8 cellular contexts compared by ENCODE assay signal in genomic region chr12:10235761-10236631, GRCh38. TPM values are rescaled to one million over a fixed set of nuclear protein-coding genes. Genes with fewer than 3 reads are reported as not detected.
A peak's percentile ranks its signal among the peaks of the same experiment; 100 is the strongest.
DNase-seq lines count a peak whose midpoint lies in the region; TF ChIP-seq lines count a peak whose summit lies in the region.

No MANE protein-coding gene starts in this region.

- TF ChIP-seq CTCF in Loucy (conservative IDR thresholded peaks at IDR 0.05; ENCODE audit: low read length) (peak; percentile 70), WERI-Rb-1 (IDR thresholded peaks at IDR 0.05; ENCODE audit: low read depth, low read length) (peak; percentile 70), transverse colon (IDR thresholded peaks at IDR 0.05) (peak; percentile 80 to 86 (median 85))

- peaks cover 12% of the 10 kb centered on the region for H3K4me1 ChIP-seq in Loucy (ENCODE audit: insufficient read depth, low read length, poor library complexity, severe bottlenecking)
- no peaks in the 10 kb centered on the region for H3K4me1 ChIP-seq in effector memory CD4-positive, alpha-beta T cell (ENCODE audit: control insufficient read depth, insufficient read depth, low read length, poor library complexity, severe bottlenecking)
- no peaks in the 10 kb centered on the region for H3K4me1 ChIP-seq in mesendoderm (ENCODE audit: control insufficient read depth, low read depth, low read length)
- H3K4me1 ChIP-seq in transverse colon, result no peaks in the 10 kb centered on the region

- H3K23ac ChIP-seq in mesendoderm (ENCODE audit: low read length), result no peak overlapping the region

- no peak overlapping the region for H2AK5ac ChIP-seq in mesendoderm (ENCODE audit: low read length)

- no peaks in the 10 kb centered on the region for H4K20me1 ChIP-seq in Loucy (ENCODE audit: insufficient read depth, low read length, poor library complexity, severe bottlenecking)

- H2BK120ac ChIP-seq in mesendoderm (ENCODE audit: low read depth, low read length), result no peak overlapping the region

- no peak overlapping the region for H3K18ac ChIP-seq in mesendoderm (ENCODE audit: low read length)

- in situ Hi-C loops in transverse colon (cut with MboI; ENCODE audit: low pct_ligation_motif_present in 1 of 4, low pct_unique_long_range_greater_than_20kb in 1 of 4, low sequenced_read_pairs in 3 of 4), result loop anchor here (5.0 to 25.0 kb wide), 6 partner anchors 326 to 1251 kb away; no protein-coding TSS in a partner anchor

- DNase-seq in NCI-H2227 (lab: John Stamatoyannopoulos, UW; ENCODE audit: unreplicated experiment), result peak; percentile 12
- no peak for DNase-seq in NCI-H2227 treated with DMSO at 0.1 percent for 48 hours (lab: John Stamatoyannopoulos, UW)
- peak; percentile 23 for DNase-seq in WERI-Rb-1
- peak in 2 of 3 donors; percentile 16 to 19 for DNase-seq in effector memory CD4-positive, alpha-beta T cell
- DNase-seq in mesendoderm, result peak; percentile 65
- no peak for DNase-seq in transverse colon
- DNase-seq in ecto neural progenitor cell (ENCODE audit: low spot score), result no peak

- H3K36me3 ChIP-seq in Loucy (ENCODE audit: insufficient read depth, low read length) (no peaks in the 10 kb centered on the region), WERI-Rb-1 (no peaks in the 10 kb centered on the region), mesendoderm (ENCODE audit: control insufficient read depth, insufficient read depth, low read length) (no peaks in the 10 kb centered on the region), transverse colon (no peaks in the 10 kb centered on the region)
- H3K36me3 ChIP-seq in effector memory CD4-positive, alpha-beta T cell (ENCODE audit: control insufficient read depth, insufficient read depth, low read length), result no peaks in the 10 kb centered on the region

- no CpG with 5 or more reads among the region's 4 CpGs for WGBS in mesendoderm (ENCODE audit: extremely low coverage, insufficient coverage, low lambda C conversion rate)
- 0 to 31% methylated on average over 1 to 4 of the region's 4 CpGs for WGBS in transverse colon (ENCODE audit: low coverage in 1 of 2), 2 donors

- H3K79me1 ChIP-seq in mesendoderm (ENCODE audit: low read length), result no peaks in the 10 kb centered on the region

- no peak overlapping the region for H2AFZ ChIP-seq in Loucy (ENCODE audit: low read length)

- intact Hi-C loops in transverse colon (cut with DNase I; ENCODE audit: low total_unique reads), result loop anchor here (5.0 kb wide), 1 partner anchor 326 kb away; no protein-coding TSS in a partner anchor

- TF ChIP-seq EP300 in transverse colon (IDR thresholded peaks at IDR 0.05; ENCODE audit: low read depth), result no peak

- H3F3A ChIP-seq in Loucy (ENCODE audit: low read depth), result no peaks in the 10 kb centered on the region

- no peak overlapping the region for H3K4me2 ChIP-seq in Loucy (ENCODE audit: low read depth, low read length, poor library complexity, severe bottlenecking)
- no peak overlapping the region for H3K4me2 ChIP-seq in mesendoderm (ENCODE audit: low read length)

- H3K4ac ChIP-seq in mesendoderm (ENCODE audit: low read depth, low read length), result no peak overlapping the region

- H3K79me2 ChIP-seq in Loucy (ENCODE audit: insufficient read depth, low read length) (no peaks in the 10 kb centered on the region), mesendoderm (ENCODE audit: control insufficient read depth, insufficient read depth, low read length) (no peaks in the 10 kb centered on the region)

- no peak overlapping the region for H4K8ac ChIP-seq in mesendoderm (ENCODE audit: low read depth, low read length)

- H3K9me3 ChIP-seq in Loucy (ENCODE audit: insufficient read depth, low read depth, low read length) (no peaks in the 10 kb centered on the region; the same call in 1 of the 2 replicates), WERI-Rb-1 (ENCODE audit: severe bottlenecking) (peaks cover 19% of the 10 kb centered on the region), transverse colon (no peaks in the 10 kb centered on the region)
- no peaks in the 10 kb centered on the region for H3K9me3 ChIP-seq in effector memory CD4-positive, alpha-beta T cell (ENCODE audit: control insufficient read depth, low read length)

- no peak overlapping the region for H2BK15ac ChIP-seq in mesendoderm (replicated peaks; ENCODE audit: low read depth)

- H3K27me3 ChIP-seq in Loucy (ENCODE audit: insufficient read depth, low read length, poor library complexity, severe bottlenecking) (no peaks in the 10 kb centered on the region), WERI-Rb-1 (ENCODE audit: insufficient read depth, low read depth, severe bottlenecking) (no peaks in the 10 kb centered on the region), mesendoderm (ENCODE audit: insufficient read depth, low read length, poor library complexity) (no peaks in the 10 kb centered on the region), transverse colon (no peaks in the 10 kb centered on the region)
- no peaks in the 10 kb centered on the region for H3K27me3 ChIP-seq in effector memory CD4-positive, alpha-beta T cell (replicated peaks; ENCODE audit: control insufficient read depth, insufficient read depth, low read length, poor library complexity, severe bottlenecking)

- H3K4me3 ChIP-seq in Loucy (ENCODE audit: low read length, poor library complexity, severe bottlenecking) (no peak overlapping the region), WERI-Rb-1 (ENCODE audit: low read depth, low read length) (no peak overlapping the region), mesendoderm (ENCODE audit: low read length) (no peak overlapping the region), transverse colon (no peak overlapping the region)
- H3K4me3 ChIP-seq in effector memory CD4-positive, alpha-beta T cell (ENCODE audit: insufficient read depth, low read depth, low read length, poor library complexity, severe bottlenecking), result no peak overlapping the region

- no peaks in the 10 kb centered on the region for H3K9me2 ChIP-seq in Loucy (replicated peaks; ENCODE audit: low read depth, low read length)

- no peak overlapping the region for H3K56ac ChIP-seq in mesendoderm (ENCODE audit: low read length)

- no peak overlapping the region for H4K5ac ChIP-seq in mesendoderm (ENCODE audit: low read length)

- no peak for TF ChIP-seq POLR2A in transverse colon (IDR thresholded peaks at IDR 0.05)

- H3K27ac ChIP-seq in WERI-Rb-1, result no peak overlapping the region
- H3K27ac ChIP-seq in effector memory CD4-positive, alpha-beta T cell (ENCODE audit: insufficient read depth, low read length, poor library complexity, severe bottlenecking), result no peak overlapping the region
- H3K27ac ChIP-seq in mesendoderm (ENCODE audit: low read depth, low read length), result no peak overlapping the region
- H3K27ac ChIP-seq in transverse colon, result no peak overlapping the region

- H3K9ac ChIP-seq in Loucy (ENCODE audit: low read depth, low read length, poor library complexity, severe bottlenecking), result no peak overlapping the region
- H3K9ac ChIP-seq in mesendoderm (ENCODE audit: low read length), result no peak overlapping the region

- H2BK5ac ChIP-seq in mesendoderm (ENCODE audit: low read length), result no peak overlapping the region

RNA-seq across cellular contexts. Expression of gene GABARAPL1, which starts 23.3 kb away (rescaled TPM):
- 45.0 TPM for polyA plus RNA-seq in mesendoderm (2013, experiment 1 of 2)
- polyA plus RNA-seq in mesendoderm (2013, experiment 2 of 2), result 45.2 TPM
- total RNA-seq in transverse colon, result 10 to 100 TPM; 33.6 to 65.3 (median 59.5) TPM

RNA-seq across cellular contexts. Expression of gene TMEM52B, which starts 57.2 kb away (rescaled TPM):
- 0.79 TPM for polyA plus RNA-seq in mesendoderm (2013, experiment 1 of 2)
- polyA plus RNA-seq in mesendoderm (2013, experiment 2 of 2), result 0.57 TPM
- total RNA-seq in transverse colon, result not detected

Comparison
In these comparisons a context has a peak if more than half of its experiments do, and no peak if none do; other contexts are left out.
1. DNase-seq: peak in NCI-H2227 (single experiment), WERI-Rb-1 (single experiment), effector memory CD4-positive, alpha-beta T cell (2 of 3) and mesendoderm (single experiment); none in NCI-H2227 treated with DMSO at 0.1 percent for 48 hours (single experiment), transverse colon (single experiment) and ecto neural progenitor cell (single experiment).
2. Peak in every context shown above with its lines, with median percentiles within 50 percentile points of each other: CTCF ChIP-seq.